ENCODE assay signal across 29 cellular contexts in genomic region chr21:19433623-19434022, GRCh38.
"Had no signal": no experiment of that assay in that cellular context is flagged by ENCODE, and none has a peak within 500 bp of the region (broad histone marks: within the 10 kb centered on the region; RNA-seq: fewer than 3 reads in every experiment).

No MANE protein-coding gene starts in this region.

- FAIRE-seq: TTC549 had no signal

- ATAC-seq: activated CD8-positive, alpha-beta T cell treated with anti-CD3 and anti-CD28 coated beads for 36 hours; activated T-cell treated with anti-CD3 and anti-CD28 coated beads, Interleukin-2, amount 50 U/mL, for 72 hours; activated T-helper 17 cell treated with anti-CD3 and anti-CD28 coated beads, Interleukin-2, amount 50 U/mL, for 72 hours had no signal

- DNase-seq: activated CD4-positive, alpha-beta T cell treated with anti-CD3 and anti-CD28 coated beads for 1 hour; activated CD4-positive, alpha-beta T cell treated with anti-CD3 and anti-CD28 coated beads for 48 hours; activated CD4-positive, CD25-positive, alpha-beta regulatory T cell; activated CD8-positive, alpha-beta T cell treated with anti-CD3 and anti-CD28 coated beads for 36 hours; activated gamma-delta T cell; activated naive CD4-positive, alpha-beta T cell treated with Interleukin-2 at 50 U/mL for 16 hours; activated naive CD8-positive, alpha-beta T cell treated with anti-CD3 and anti-CD28 coated beads, Interleukin-2, amount 10 ng/mL, durations not matched to agents 7 days and 5 days; activated T-cell treated with anti-CD3 and anti-CD28 coated beads, Interleukin-2, amount 50 U/mL, for 1 hour; activated T-cell treated with anti-CD3 and anti-CD28 coated beads, Interleukin-2, amount 50 U/mL, for 72 hours; amygdala; Karpas-422; NCI-H1048; NCI-H1105 treated with DMSO at 0.1 percent for 48 hours; NCI-H1436; NCI-H1694; NCI-H1930; NCI-H2081 treated with DMSO at 0.1 percent for 48 hours; NCI-H2171; NCI-H510A; NCI-H526; NCI-H748 treated with DMSO at 0.1 percent for 48 hours; NK-92 treated with Interleukin-12 subunit alpha and Interleukin-12 subunit beta, amount 100 ng/mL, for 24 hours; Right ventricle myocardium superior; T1000; WERI-Rb-1 had no signal

- H3K27me3 ChIP-seq: ascending aorta, cardiac muscle cell had no signal

- H3K4me3 ChIP-seq: ascending aorta, cardiac muscle cell had no signal

- H3K36me3 ChIP-seq: ascending aorta, cardiac muscle cell, WERI-Rb-1 had no signal

- H3K9me3 ChIP-seq: ascending aorta had no signal

- H3K27ac ChIP-seq: ascending aorta, cardiac muscle cell, WERI-Rb-1 had no signal
